In the genomic region with DNA sequence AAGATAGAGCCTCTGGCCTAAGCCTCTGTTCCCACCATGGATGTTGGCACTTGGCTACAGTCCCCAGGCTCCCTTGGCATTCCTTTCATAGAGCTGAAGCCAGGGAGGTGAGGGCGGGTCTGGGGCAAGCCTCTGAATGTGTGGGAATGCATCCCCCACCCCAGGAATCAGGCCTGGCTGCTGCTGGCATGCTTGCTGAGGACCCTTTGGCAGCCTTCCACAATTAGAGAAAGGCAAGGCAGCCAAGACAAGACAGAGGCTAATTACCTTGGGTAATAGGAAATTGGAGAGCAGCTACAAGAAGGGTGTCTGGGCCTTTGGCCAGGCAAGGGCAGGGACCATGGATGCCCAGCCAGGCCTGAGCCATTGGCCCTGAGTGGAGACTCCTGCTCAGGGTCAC, we compare ENCODE assay signal across 13 cellular contexts.
A peak's percentile ranks its signal among the peaks of the same experiment; 100 is the strongest.
DNase-seq lines count a peak whose midpoint lies in the region; ATAC-seq lines count a peak whose summit lies in the region.
"Had no signal": no experiment of that assay in that cellular context is flagged by ENCODE, and none has a peak within 500 bp of the region (broad histone marks: within the 10 kb centered on the region; RNA-seq: fewer than 3 reads in every experiment).

No MANE protein-coding gene starts in this region.

- DNase-seq in H7, result peak; percentile 63
- peak; percentile 21 for DNase-seq in NCI-H226
- DNase-seq in globus pallidus (ENCODE audit: low spot score), result peak; percentile 37
- peak in 8 of 10 donors; percentile 4 to 84 (median 32) for DNase-seq in posterior cingulate gyrus
- no peak for DNase-seq in NCI-H748 (lab: John Stamatoyannopoulos, UW; ENCODE audit: unreplicated experiment)
- DNase-seq in kidney glomerular epithelial cell (lab: John Stamatoyannopoulos, UW), result no peak
- DNase-seq: activated T-cell treated with anti-CD3 and anti-CD28 coated beads, Interleukin-2, amount 50 U/mL, for 48 hours; MV-4-11; stimulated activated CD4-positive, alpha-beta T cell treated with anti-CD3 and anti-CD28 coated beads, Interleukin-1b, Interleukin-23, amount 100 ng/mL, for 48 hours; transverse colon had no signal

- H3K27me3 ChIP-seq in H7 (ENCODE audit: control insufficient read depth, insufficient read depth, low read length), result no peaks in the 10 kb centered on the region
- H3K27me3 ChIP-seq: dorsolateral prefrontal cortex, transverse colon had no signal

- H3K4me3 ChIP-seq in H7 (ENCODE audit: insufficient read depth, low read depth, low read length), result no peak overlapping the region
- H3K4me3 ChIP-seq: dorsolateral prefrontal cortex, prostate gland, transverse colon had no signal

- intact Hi-C loops in posterior cingulate gyrus (cut with DNase I), result no loop called here

- ATAC-seq in HG02938 (IDR thresholded peaks at IDR 0.05; ENCODE audit: unreplicated experiment), result no peak

- no peaks in the 10 kb centered on the region for H3K36me3 ChIP-seq in H7 (replicated peaks; ENCODE audit: control insufficient read depth, insufficient read depth, low read length)
- H3K36me3 ChIP-seq: prostate gland, transverse colon had no signal

Comparison
In these comparisons a context has a peak if more than half of its experiments do, and no peak if none do; other contexts are left out.
1. DNase-seq: peak in H7 (single experiment), NCI-H226 (single experiment), globus pallidus (single experiment) and posterior cingulate gyrus (8 of 10); none in NCI-H748 (single experiment) and kidney glomerular epithelial cell (single experiment).